Comparison of ENCODE assay signal across 8 cellular contexts in genomic region chr4:95549246-95550138, GRCh38. TPM values are rescaled to one million over a fixed set of nuclear protein-coding genes. Genes with fewer than 3 reads are reported as not detected.
DNase-seq lines count a peak whose midpoint lies in the region; ATAC-seq, FAIRE-seq and TF ChIP-seq lines count a peak whose summit lies in the region.

No MANE protein-coding gene starts in this region.

- no peaks in the 10 kb centered on the region for H3K36me3 ChIP-seq in HEK293 (ENCODE audit: control insufficient read depth in 2 of 2, insufficient read depth in 1 of 2, low read length in 2 of 2)
- no peaks in the 10 kb centered on the region for H3K36me3 ChIP-seq in kidney (ENCODE audit: control insufficient read depth in 1 of 2, insufficient read depth in 2 of 2, low read length in 2 of 2)
- H3K36me3 ChIP-seq in small intestine (ENCODE audit: control insufficient read depth in 2 of 2, insufficient read depth in 2 of 2, low read length in 2 of 2) = no peaks in the 10 kb centered on the region

- peaks cover 5 to 13% of the 10 kb centered on the region in 2 donors for H3K27me3 ChIP-seq in small intestine (ENCODE audit: control insufficient read depth in 2 of 2, insufficient read depth in 2 of 2, low read length in 2 of 2)

- peak; percentile 60 to 65 for ATAC-seq in activated CD4-positive, CD25-positive, alpha-beta regulatory T cell treated with anti-CD3 and anti-CD28 coated beads, Interleukin-2, amount 50 U/mL, for 24 hours

- POLR2A ChIA-PET in HEK293 (lab: Yijun Ruan, JAX) = interaction anchor here (0.6 to 2.5 kb wide), 6 partner anchors 9 to 174 kb away, joined by 3 to 10 read pairs (median 4); no protein-coding TSS in a partner anchor

- peak overlapping the region in 1 of 2 donors; percentile 57 for H3K9ac ChIP-seq in kidney (ENCODE audit: low read length in 2 of 2)

- H3K4me1 ChIP-seq in HEK293 (ENCODE audit: control insufficient read depth, insufficient read depth, low read length) (peaks cover 3% of the 10 kb centered on the region), kidney (ENCODE audit: control insufficient read depth in 1 of 2, insufficient read depth in 1 of 2, low read depth in 1 of 2, low read length in 2 of 2) (peaks cover 0 to 7% of the 10 kb centered on the region in 2 donors), small intestine (ENCODE audit: control insufficient read depth in 2 of 2, insufficient read depth in 1 of 2, low read depth in 1 of 2, low read length in 1 of 2) (no peaks in the 10 kb centered on the region)

- 1 to 2% (median 1%) methylated on average over 55 to 64 of the region's 64 CpGs for WGBS in small intestine, 3 donors

- DNase-seq in activated CD4-positive, CD25-positive, alpha-beta regulatory T cell treated with anti-CD3 and anti-CD28 coated beads, Interleukin-2, amount 50 U/mL, for 72 hours = no peak
- peak; percentile 16 for DNase-seq in NCI-H446 treated with DMSO at 0.1 percent for 48 hours (lab: John Stamatoyannopoulos, UW)
- peak; percentile 65 to 72 for DNase-seq in cardiac fibroblast (ENCODE audit: low read depth in 2 of 2)
- DNase-seq in kidney = peak; percentile 93
- peak; percentile 6 for DNase-seq in small intestine
- no peak for DNase-seq in HPDE6-E6E7 (ENCODE audit: extremely low spot score)

- CTCF ChIA-PET in HEK293 (lab: Yijun Ruan, JAX) = interaction anchor here (2.9 kb wide), 1 partner anchor 39 kb away, joined by 12 read pairs; no protein-coding TSS in a partner anchor

- intact Hi-C loops in kidney (cut with DNase I) = no loop called here

- 0 out of 2 replicates have a peak, but pooled peaks have one; percentile 41 for TF ChIP-seq CTCF in HEK293 (tag by site-specific recombination; IDR thresholded peaks at IDR 0.05)
- TF ChIP-seq CTCF in cardiac fibroblast (IDR thresholded peaks at IDR 0.05; ENCODE audit: low read depth, low read length) = no peak
- TF ChIP-seq CTCF in kidney (IDR thresholded peaks at IDR 0.05; ENCODE audit: borderline replicate concordance, extremely low read depth, insufficient read depth) = no peak

- no peak for FAIRE-seq in kidney (lab: Jason Lieb, UNC)
- no peak for FAIRE-seq in small intestine (lab: Jason Lieb, UNC)

- H3K4me3 ChIP-seq in HEK293 (ENCODE audit: low read depth, low read length) (peak overlapping the region; percentile 66), cardiac fibroblast (replicated peaks in 1 of 2; ENCODE audit: low read depth in 2 of 2, low read length in 2 of 2) (peak overlapping the region; percentile 77 to 81), kidney (ENCODE audit: low read length in 2 of 2) (peak overlapping the region; percentile 70 to 82), small intestine (ENCODE audit: low read depth in 1 of 2, low read length in 2 of 2) (peak overlapping the region; percentile 31 to 34)

- H3K9me3 ChIP-seq in HEK293 (ENCODE audit: control insufficient read depth, insufficient read depth, low read depth, low read length) (no peaks in the 10 kb centered on the region), kidney (ENCODE audit: control insufficient read depth in 1 of 2, low read length in 2 of 2) (no peaks in the 10 kb centered on the region), small intestine (ENCODE audit: control insufficient read depth, low read depth) (no peaks in the 10 kb centered on the region)

- peak overlapping the region; percentile 89 for H3K27ac ChIP-seq in HEK293 (ENCODE audit: extremely low read depth, low read depth, low read length)
- peak overlapping the region; percentile 69 to 78 for H3K27ac ChIP-seq in kidney (ENCODE audit: low read depth in 2 of 2, low read length in 2 of 2)
- H3K27ac ChIP-seq in small intestine (ENCODE audit: low read depth in 1 of 2, low read length in 1 of 2) = peak overlapping the region; percentile 9 to 94

TF ChIP-seq in HEK293, 187 proteins besides CTCF, POLR2A, EP300 and RAD21 (continues in another document):
- no peak for TF ChIP-seq ZNF629 (tag by site-specific recombination; IDR thresholded peaks at IDR 0.05)
- TF ChIP-seq ZNF76 (tag by site-specific recombination; IDR thresholded peaks at IDR 0.05; ENCODE audit: borderline replicate concordance, low read depth) = 0 out of 2 replicates have a peak, but pooled peaks have one; percentile 28
- TF ChIP-seq ZNF211 (tag by site-specific recombination; IDR thresholded peaks at IDR 0.05; ENCODE audit: low read depth) = no peak
- TF ChIP-seq FEZF1 (tag by site-specific recombination; IDR thresholded peaks at IDR 0.05) = no peak
- TF ChIP-seq ZNF473 (tag by site-specific recombination; IDR thresholded peaks at IDR 0.05) = no peak
- TF ChIP-seq PBX3 (CRISPR knock-in tag; IDR thresholded peaks at IDR 0.05) = no peak
- TF ChIP-seq ZNF600 (tag by site-specific recombination; IDR thresholded peaks at IDR 0.05) = peak; percentile 46; the same call in 1 of the 2 replicates
- TF ChIP-seq ZNF404 (tag by site-specific recombination; IDR thresholded peaks at IDR 0.05) = no peak
- no peak for TF ChIP-seq ZNF677 (tag by site-specific recombination; IDR thresholded peaks at IDR 0.05)
- TF ChIP-seq PRDM2 (tag by site-specific recombination; IDR thresholded peaks at IDR 0.05; ENCODE audit: borderline replicate concordance) = no peak
- no peak for TF ChIP-seq ZNF571 (tag by site-specific recombination; IDR thresholded peaks at IDR 0.05)
- TF ChIP-seq ZNF24 (tag by site-specific recombination; IDR thresholded peaks at IDR 0.05) = no peak
- no peak for TF ChIP-seq ZNF529 (tag by site-specific recombination; IDR thresholded peaks at IDR 0.05; ENCODE audit: insufficient replicate concordance)
- no peak; the same call in 1 of the 2 replicates for TF ChIP-seq PATZ1 (tag by site-specific recombination; IDR thresholded peaks at IDR 0.05)
- no peak for TF ChIP-seq ZNF302 (tag by site-specific recombination; IDR thresholded peaks at IDR 0.05; ENCODE audit: low read depth)

RNA-seq across cellular contexts. Expression of gene UNC5C, which starts 0.7 kb away (rescaled TPM):
- total RNA-seq in kidney = 3.1 TPM
- polyA plus RNA-seq in kidney (ENCODE audit: insufficient read depth, low read depth, low replicate concordance) = 0.84 TPM
- 1 to 10 TPM in 1 of 3 donors, under 1 TPM in 1, not detected in 1; under 0.01 to 1.1 TPM for polyA plus RNA-seq in small intestine

Comparison
In these comparisons a context has a peak if more than half of its experiments do, and no peak if none do; other contexts are left out.
1. DNase-seq: peak in NCI-H446 treated with DMSO at 0.1 percent for 48 hours (single experiment), cardiac fibroblast (2 of 2), kidney (single experiment) and small intestine (single experiment); none in activated CD4-positive, CD25-positive, alpha-beta regulatory T cell treated with anti-CD3 and anti-CD28 coated beads, Interleukin-2, amount 50 U/mL, for 72 hours (single experiment) and HPDE6-E6E7 (single experiment).
2. Peak in every context shown above with its lines, with median percentiles within 50 percentile points of each other: H3K27ac ChIP-seq and H3K4me3 ChIP-seq.